Comparison of ENCODE assay signal across 22 cellular contexts in genomic region chr21:36928960-36929359, GRCh38.
"Had no signal": no experiment of that assay in that cellular context is flagged by ENCODE, and none has a peak within 500 bp of the region (broad histone marks: within the 10 kb centered on the region; RNA-seq: fewer than 3 reads in every experiment).

No MANE protein-coding gene starts in this region.

- DNase-seq: activated CD4-positive, alpha-beta T cell treated with anti-CD3 and anti-CD28 coated beads for 36 hours; activated CD4-positive, CD25-positive, alpha-beta regulatory T cell; activated naive CD4-positive, alpha-beta T cell treated with Interleukin-2 at 50 U/mL for 16 hours; activated naive CD8-positive, alpha-beta T cell treated with anti-CD3 and anti-CD28 coated beads for 36 hours; activated T-cell treated with anti-CD3 and anti-CD28 coated beads for 4 hours; activated T-cell treated with anti-CD3 and anti-CD28 coated beads, Interleukin-2, amount 50 U/mL, for 72 hours; aorta; cerebellar nuclear complex; effector memory CD4-positive, alpha-beta T cell; kidney glomerular epithelial cell; left ventricle myocardium superior; naive B cell; nephron progenitor cell; psoas muscle; spleen; stimulated activated naive CD4-positive, alpha-beta T cell had no signal

- H3K9ac ChIP-seq: parathyroid adenoma had no signal

- H3K4me3 ChIP-seq: adrenal gland, body of pancreas, coronary artery, dorsolateral prefrontal cortex, psoas muscle, spleen, tibial nerve had no signal

- ATAC-seq: activated CD4-positive, alpha-beta T cell treated with anti-CD3 and anti-CD28 coated beads for 36 hours; activated T-cell treated with anti-CD3 and anti-CD28 coated beads, Interleukin-2, amount 50 U/mL, for 72 hours; left ventricle myocardium superior had no signal

- H3K4me1 ChIP-seq: parathyroid adenoma had no signal

- H2AFZ ChIP-seq: parathyroid adenoma had no signal

- H3K27ac ChIP-seq: adrenal gland, coronary artery, parathyroid adenoma, psoas muscle, spleen, tibial nerve had no signal

- H3K27me3 ChIP-seq: adrenal gland, body of pancreas, dorsolateral prefrontal cortex, spleen, tibial nerve had no signal

- H3K79me2 ChIP-seq: parathyroid adenoma had no signal

- H3K9me3 ChIP-seq: adrenal gland, body of pancreas, psoas muscle, spleen, tibial nerve had no signal
